ENCODE assay signal across 11 cellular contexts in the genomic region with DNA sequence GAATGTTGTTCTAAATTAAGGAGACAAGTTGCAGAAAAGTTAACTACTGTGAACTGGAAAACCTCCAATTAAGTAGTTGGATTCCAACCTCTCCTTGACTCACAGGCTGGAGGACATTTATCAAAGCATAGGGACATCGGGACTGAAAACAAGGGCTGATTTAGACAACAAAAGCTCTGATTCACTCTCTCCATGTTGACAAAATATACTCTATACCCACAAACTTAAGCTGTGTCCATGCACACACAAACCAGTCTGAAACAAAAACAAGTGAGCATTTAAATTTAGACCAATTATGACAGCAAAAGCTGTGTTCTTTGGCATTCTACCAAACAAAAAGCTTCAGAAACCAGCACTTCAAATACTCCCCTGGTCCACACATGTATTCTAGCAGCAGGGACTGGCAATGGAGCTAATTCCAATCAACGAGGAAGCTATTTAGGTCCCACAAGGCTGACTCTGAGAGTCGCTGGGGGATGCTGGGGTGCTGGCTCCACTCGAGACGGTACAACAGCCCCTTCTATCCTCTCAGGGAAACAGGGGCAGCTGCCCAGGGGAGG.
A peak's percentile ranks its signal among the peaks of the same experiment; 100 is the strongest.
DNase-seq lines count a peak whose midpoint lies in the region; TF ChIP-seq lines count a peak whose summit lies in the region.
"Had no signal": no experiment of that assay in that cellular context is flagged by ENCODE, and none has a peak within 500 bp of the region (broad histone marks: within the 10 kb centered on the region; RNA-seq: fewer than 3 reads in every experiment).

No MANE protein-coding gene starts in this region.

- peak overlapping the region; percentile 69 to 95 for H3K4ac ChIP-seq in mesenchymal stem cell (ENCODE audit: low read depth in 1 of 2, low read length in 2 of 2)

- no peak overlapping the region for H2BK120ac ChIP-seq in mesenchymal stem cell (ENCODE audit: low read depth, low read length)

- H2BK12ac ChIP-seq in mesenchymal stem cell (ENCODE audit: low read length in 2 of 2), result peak overlapping the region; percentile 81 to 98

- no peak overlapping the region for H2BK5ac ChIP-seq in mesenchymal stem cell (ENCODE audit: low read depth, low read length, poor library complexity, severe bottlenecking)

- H3K27me3 ChIP-seq in mesenchymal stem cell (ENCODE audit: control insufficient read depth in 1 of 2, insufficient read depth in 1 of 2, low read length in 2 of 2), result no peaks in the 10 kb centered on the region
- H3K27me3 ChIP-seq: Peyer's patch had no signal

- no peaks in the 10 kb centered on the region for H3K27me3 Mint-ChIP-seq in activated T-helper 1 cell treated with anti-CD3 and anti-CD28 coated beads, Interleukin-12 subunit alpha, Interleukin-12 subunit beta, Interleukin-2, Interleukin-4 antibody, amounts not matched to agents 30 ng/mL and 10 ng/mL and 1 ng/mL, durations not matched to agents 14 hours and 24 hours and 36 hours (ENCODE audit: insufficient read depth)

- no peaks in the 10 kb centered on the region for H3K79me1 ChIP-seq in mesenchymal stem cell (replicated peaks; ENCODE audit: low read length, poor library complexity, severe bottlenecking)

- H3K27ac ChIP-seq in mesenchymal stem cell (ENCODE audit: low read length, poor library complexity, severe bottlenecking), result peak overlapping the region; percentile 46
- H3K27ac ChIP-seq: C4-2B had no signal

- H4K8ac ChIP-seq in mesenchymal stem cell (ENCODE audit: low read length), result peak overlapping the region; percentile 90

- H3K9me3 ChIP-seq in mesenchymal stem cell (ENCODE audit: control insufficient read depth, low read length), result no peaks in the 10 kb centered on the region
- H3K9me3 ChIP-seq: mucosa of descending colon, Peyer's patch had no signal

- no peak overlapping the region for H3K4me3 Mint-ChIP-seq in activated T-helper 1 cell treated with anti-CD3 and anti-CD28 coated beads, Interleukin-12 subunit alpha, Interleukin-12 subunit beta, Interleukin-2, Interleukin-4 antibody, amounts not matched to agents 30 ng/mL and 10 ng/mL and 1 ng/mL, durations not matched to agents 14 hours and 24 hours and 36 hours

- TF ChIP-seq CTCF in cardiac fibroblast (IDR thresholded peaks at IDR 0.05; ENCODE audit: low read depth, low read length), result no peak

- H3K14ac ChIP-seq in mesenchymal stem cell (ENCODE audit: low read length in 2 of 2), result no peak overlapping the region

- H3K36me3 ChIP-seq in mesenchymal stem cell (ENCODE audit: control insufficient read depth in 1 of 2, insufficient read depth in 2 of 2, low read depth in 1 of 2, low read length in 2 of 2), result no peaks in the 10 kb centered on the region
- H3K36me3 ChIP-seq: Peyer's patch had no signal

- 45% methylated on average over 5 of the region's 5 CpGs for WGBS in mesenchymal stem cell

- DNase-seq in AG20443 (ENCODE audit: low spot score), result peak; percentile 16
- DNase-seq in NCI-H1105 (lab: John Stamatoyannopoulos, UW), result peak; percentile 37
- DNase-seq in cardiac fibroblast (ENCODE audit: low read depth in 2 of 2), result peak; percentile 50 to 51
- DNase-seq in mesenchymal stem cell, result peak; percentile 75
- no peak for DNase-seq in activated T-helper 1 cell treated with anti-CD3 and anti-CD28 coated beads, Interleukin-12 subunit alpha, Interleukin-12 subunit beta, Interleukin-2, Interleukin-4 antibody, amounts not matched to agents 30 ng/mL and 10 ng/mL and 1 ng/mL, durations not matched to agents 14 hours and 24 hours and 36 hours (ENCODE audit: low spot score)
- DNase-seq in NCI-H524 treated with DMSO at 0.1 percent for 48 hours (lab: John Stamatoyannopoulos, UW), result no peak
- no peak for DNase-seq in cerebellar cortex (ENCODE audit: low spot score)
- no peak for DNase-seq in activated CD4-positive, alpha-beta T cell treated with anti-CD3 and anti-CD28 coated beads for 1 hour
- DNase-seq: mucosa of descending colon, Peyer's patch had no signal

- H3K9me3 Mint-ChIP-seq in activated T-helper 1 cell treated with anti-CD3 and anti-CD28 coated beads, Interleukin-12 subunit alpha, Interleukin-12 subunit beta, Interleukin-2, Interleukin-4 antibody, amounts not matched to agents 30 ng/mL and 10 ng/mL and 1 ng/mL, durations not matched to agents 14 hours and 24 hours and 36 hours, result no peaks in the 10 kb centered on the region

- peaks cover 4% of the 10 kb centered on the region for H3K4me1 ChIP-seq in mesenchymal stem cell (ENCODE audit: control insufficient read depth, insufficient read depth, low read depth, low read length)
- H3K4me1 ChIP-seq: Peyer's patch had no signal

- H2AK5ac ChIP-seq in mesenchymal stem cell (ENCODE audit: low read length, severe bottlenecking), result no peak overlapping the region

- no peaks in the 10 kb centered on the region for H3K36me3 Mint-ChIP-seq in activated T-helper 1 cell treated with anti-CD3 and anti-CD28 coated beads, Interleukin-12 subunit alpha, Interleukin-12 subunit beta, Interleukin-2, Interleukin-4 antibody, amounts not matched to agents 30 ng/mL and 10 ng/mL and 1 ng/mL, durations not matched to agents 14 hours and 24 hours and 36 hours (ENCODE audit: low read depth)

- H3K18ac ChIP-seq in mesenchymal stem cell (ENCODE audit: low read depth in 1 of 2, low read length in 2 of 2), result peak overlapping the region; percentile 73 to 98

- peak overlapping the region; percentile 16 for H3K9ac ChIP-seq in mesenchymal stem cell (ENCODE audit: low read length)

- intact Hi-C loops in activated T-helper 1 cell treated with anti-CD3 and anti-CD28 coated beads, Interleukin-12 subunit alpha, Interleukin-12 subunit beta, Interleukin-2, Interleukin-4 antibody, amounts not matched to agents 30 ng/mL and 10 ng/mL and 1 ng/mL, durations not matched to agents 14 hours and 24 hours and 36 hours (cut with micrococcal nuclease), result no loop called here

- H3K4me2 ChIP-seq in mesenchymal stem cell (ENCODE audit: low read length, poor library complexity, severe bottlenecking), result no peak overlapping the region

- H3K27ac Mint-ChIP-seq in activated T-helper 1 cell treated with anti-CD3 and anti-CD28 coated beads, Interleukin-12 subunit alpha, Interleukin-12 subunit beta, Interleukin-2, Interleukin-4 antibody, amounts not matched to agents 30 ng/mL and 10 ng/mL and 1 ng/mL, durations not matched to agents 14 hours and 24 hours and 36 hours, result no peak overlapping the region

- H3K4me1 Mint-ChIP-seq in activated T-helper 1 cell treated with anti-CD3 and anti-CD28 coated beads, Interleukin-12 subunit alpha, Interleukin-12 subunit beta, Interleukin-2, Interleukin-4 antibody, amounts not matched to agents 30 ng/mL and 10 ng/mL and 1 ng/mL, durations not matched to agents 14 hours and 24 hours and 36 hours (ENCODE audit: low read depth), result no peaks in the 10 kb centered on the region

- no peak overlapping the region for H2AFZ ChIP-seq in mesenchymal stem cell (ENCODE audit: low read depth, low read length)

- no peak overlapping the region for H3K4me3 ChIP-seq in cardiac fibroblast (replicated peaks in 1 of 2; ENCODE audit: low read depth in 2 of 2, low read length in 2 of 2)
- no peak overlapping the region for H3K4me3 ChIP-seq in mesenchymal stem cell (ENCODE audit: insufficient read depth in 1 of 2, low read depth in 1 of 2, low read length in 2 of 2)
- H3K4me3 ChIP-seq: mucosa of descending colon, Peyer's patch had no signal

- H3K23ac ChIP-seq in mesenchymal stem cell (ENCODE audit: low read length in 2 of 2), result no peak overlapping the region

- peak overlapping the region; percentile 77 for H2BK15ac ChIP-seq in mesenchymal stem cell (ENCODE audit: low read depth, poor library complexity, severe bottlenecking)

- H4K91ac ChIP-seq in mesenchymal stem cell (ENCODE audit: low read length), result peak overlapping the region; percentile 89

Comparison
In these comparisons a context has a peak if more than half of its experiments do, and no peak if none do; other contexts are left out.
1. DNase-seq: peak in AG20443 (single experiment), NCI-H1105 (single experiment), cardiac fibroblast (2 of 2) and mesenchymal stem cell (single experiment); none in activated T-helper 1 cell treated with anti-CD3 and anti-CD28 coated beads, Interleukin-12 subunit alpha, Interleukin-12 subunit beta, Interleukin-2, Interleukin-4 antibody, amounts not matched to agents 30 ng/mL and 10 ng/mL and 1 ng/mL, durations not matched to agents 14 hours and 24 hours and 36 hours (single experiment), NCI-H524 treated with DMSO at 0.1 percent for 48 hours (single experiment), cerebellar cortex (single experiment) and activated CD4-positive, alpha-beta T cell treated with anti-CD3 and anti-CD28 coated beads for 1 hour (single experiment).